Comparison of ENCODE assay signal across 18 cellular contexts in the genomic region with DNA sequence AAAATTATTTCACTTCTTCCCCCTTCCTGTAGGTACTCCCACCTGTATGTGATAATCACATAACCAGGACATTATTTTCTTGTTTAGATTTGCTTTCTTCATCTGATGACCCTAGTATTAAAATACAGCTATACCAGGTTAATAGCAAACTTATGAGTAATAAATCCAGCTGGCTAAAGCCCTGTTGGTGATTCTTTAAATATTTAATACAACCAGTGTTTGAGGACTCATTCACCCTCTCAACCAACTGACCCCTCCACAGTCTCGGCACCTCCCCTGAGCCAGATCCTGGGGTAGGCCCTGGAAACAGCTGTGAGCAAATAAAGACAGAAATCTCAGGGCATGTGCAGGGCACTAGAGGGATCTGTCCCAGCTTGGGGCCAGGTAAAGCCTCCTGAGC. TPM values are rescaled to one million over a fixed set of nuclear protein-coding genes. Genes with fewer than 3 reads are reported as not detected.
DNase-seq lines count a peak whose midpoint lies in the region; ATAC-seq and TF ChIP-seq lines count a peak whose summit lies in the region.
"Had no signal": no experiment of that assay in that cellular context is flagged by ENCODE, and none has a peak within 500 bp of the region (broad histone marks: within the 10 kb centered on the region; RNA-seq: fewer than 3 reads in every experiment).

No MANE protein-coding gene starts in this region.

- 0 out of 2 replicates have a peak overlapping the region, but pooled peaks have one; percentile 81 for H2AFZ ChIP-seq in GM23338

- no peaks in the 10 kb centered on the region for H3K79me2 ChIP-seq in GM23338 (replicated peaks; ENCODE audit: insufficient read depth)

- no peak for ATAC-seq in GM23338
- no peak for ATAC-seq in naive B cell (ENCODE audit: low read depth in 2 of 2)
- no peak for ATAC-seq in stimulated activated memory B cell treated with anti-CD40 and anti-IgM and Interleukin-4, amounts not matched to agents 10 μg/mL and 1 μg/mL and 100 μg/mL, for 72 hours
- no peak for ATAC-seq in GM19328 (IDR thresholded peaks at IDR 0.05; ENCODE audit: unreplicated experiment)

- no peaks in the 10 kb centered on the region for H3K27me3 ChIP-seq in GM23338 (ENCODE audit: insufficient read depth)
- H3K27me3 ChIP-seq in stomach, result no peaks in the 10 kb centered on the region

- peaks cover 5% of the 10 kb centered on the region; the same call in 1 of the 2 replicates for H3K9me2 ChIP-seq in GM23338 (ENCODE audit: insufficient read depth)

- no peaks in the 10 kb centered on the region; the same call in 2 of the 3 replicates for H3K4me1 Mint-ChIP-seq in GM23338
- peaks cover 22 to 30% (median 27%) of the 10 kb centered on the region in 3 donors for H3K4me1 Mint-ChIP-seq in naive B cell
- H3K4me1 Mint-ChIP-seq in stimulated activated memory B cell treated with anti-CD40 and anti-IgM and Interleukin-4, amounts not matched to agents 10 μg/mL and 1 μg/mL and 100 μg/mL, for 72 hours, result peaks cover 14% of the 10 kb centered on the region

- peaks cover 4% of the 10 kb centered on the region for H3K27me3 Mint-ChIP-seq in GM23338 (ENCODE audit: insufficient read depth, low read depth, poor library complexity)
- H3K27me3 Mint-ChIP-seq in naive B cell, result no peaks in the 10 kb centered on the region
- no peaks in the 10 kb centered on the region for H3K27me3 Mint-ChIP-seq in stimulated activated memory B cell treated with anti-CD40 and anti-IgM and Interleukin-4, amounts not matched to agents 10 μg/mL and 1 μg/mL and 100 μg/mL, for 72 hours

- no peak overlapping the region for H3K27ac Mint-ChIP-seq in GM23338
- H3K27ac Mint-ChIP-seq in naive B cell, result peak overlapping the region in 4 of 6 donors; percentile 60 to 89 (median 76)
- peak overlapping the region; percentile 38 for H3K27ac Mint-ChIP-seq in stimulated activated memory B cell treated with anti-CD40 and anti-IgM and Interleukin-4, amounts not matched to agents 10 μg/mL and 1 μg/mL and 100 μg/mL, for 72 hours
- H3K27ac Mint-ChIP-seq: CD4-positive, alpha-beta T cell had no signal

- intact Hi-C loops in stomach (cut with DNase I; ENCODE audit: low total_unique reads), result no loop called here

- TF ChIP-seq POLR2A in stomach (IDR thresholded peaks at IDR 0.05), result no peak

- H3K4me3 ChIP-seq in GM23338, result no peak overlapping the region
- H3K4me3 ChIP-seq in stomach, result no peak overlapping the region
- H3K4me3 ChIP-seq: HAP-1 had no signal

- H3F3A ChIP-seq in GM23338 (replicated peaks; ENCODE audit: low read depth), result no peaks in the 10 kb centered on the region

- 71 to 93% (median 83%) methylated on average over 1 of the region's 1 CpG for WGBS in stomach, 5 donors

- DNase-seq in GM23338 (ENCODE audit: low spot score) (no peak), kidney glomerular epithelial cell (lab: John Stamatoyannopoulos, UW) (peak; percentile 31), naive B cell (no peak), stomach (no peak), medulla oblongata (ENCODE audit: extremely low spot score) (no peak)
- no peak for DNase-seq in activated CD4-positive, CD25-positive, alpha-beta regulatory T cell (lab: John Stamatoyannopoulos, UW)
- DNase-seq: BE2C; C1 segment of cervical spinal cord; Caco-2; CD4-positive, alpha-beta T cell; DMS153; DMS79; GDM1 had no signal

- no peaks in the 10 kb centered on the region for H3K36me3 ChIP-seq in GM23338 (ENCODE audit: insufficient read depth)
- peaks cover 0 to 76% (median 49%) of the 10 kb centered on the region in 4 donors for H3K36me3 ChIP-seq in stomach
- H3K36me3 ChIP-seq: BE2C, HAP-1 had no signal

- H3K4me3 Mint-ChIP-seq in GM23338 (no peak overlapping the region), naive B cell (no peak overlapping the region)
- no peak overlapping the region for H3K4me3 Mint-ChIP-seq in stimulated activated memory B cell treated with anti-CD40 and anti-IgM and Interleukin-4, amounts not matched to agents 10 μg/mL and 1 μg/mL and 100 μg/mL, for 72 hours
- H3K4me3 Mint-ChIP-seq: CD4-positive, alpha-beta T cell had no signal

- no peaks in the 10 kb centered on the region for H4K20me1 ChIP-seq in GM23338 (replicated peaks; ENCODE audit: insufficient read depth)

- H3K36me3 Mint-ChIP-seq in GM23338 (ENCODE audit: low read depth), result no peaks in the 10 kb centered on the region
- peaks cover 54 to 57% of the 10 kb centered on the region in 2 donors for H3K36me3 Mint-ChIP-seq in naive B cell
- peaks cover 79% of the 10 kb centered on the region for H3K36me3 Mint-ChIP-seq in stimulated activated memory B cell treated with anti-CD40 and anti-IgM and Interleukin-4, amounts not matched to agents 10 μg/mL and 1 μg/mL and 100 μg/mL, for 72 hours

- TF ChIP-seq CTCF in GM23338 (conservative IDR thresholded peaks at IDR 0.05; ENCODE audit: low read depth in 2 of 2) (no peak), stomach (IDR thresholded peaks at IDR 0.05) (no peak)

- no peak overlapping the region for H3K4me2 ChIP-seq in GM23338

- no peaks in the 10 kb centered on the region for H3K9me3 ChIP-seq in stomach
- H3K9me3 ChIP-seq: BE2C, Caco-2, HAP-1 had no signal

- no peak for TF ChIP-seq EP300 in stomach (IDR thresholded peaks at IDR 0.05)

- no peaks in the 10 kb centered on the region for H3K4me1 ChIP-seq in GM23338 (ENCODE audit: insufficient read depth)
- H3K4me1 ChIP-seq in stomach, result no peaks in the 10 kb centered on the region
- H3K4me1 ChIP-seq: BE2C, Caco-2, HAP-1 had no signal

- H3K9me3 Mint-ChIP-seq in GM23338, result no peaks in the 10 kb centered on the region
- H3K9me3 Mint-ChIP-seq in naive B cell, result no peaks in the 10 kb centered on the region
- no peaks in the 10 kb centered on the region for H3K9me3 Mint-ChIP-seq in stimulated activated memory B cell treated with anti-CD40 and anti-IgM and Interleukin-4, amounts not matched to agents 10 μg/mL and 1 μg/mL and 100 μg/mL, for 72 hours
- H3K9me3 Mint-ChIP-seq: CD4-positive, alpha-beta T cell had no signal

- no peak overlapping the region for H3K27ac ChIP-seq in GM23338 (ENCODE audit: low read depth)
- H3K27ac ChIP-seq in stomach, result no peak overlapping the region

TF ChIP-seq in GM23338, 12 proteins besides CTCF, POLR2A, EP300 and RAD21 (continues in another document):
- TF ChIP-seq NANOG (IDR thresholded peaks at IDR 0.05; ENCODE audit: borderline replicate concordance) (no peak), ZNF331 (CRISPR knock-in tag; IDR thresholded peaks at IDR 0.05; ENCODE audit: low read depth) (no peak), EZH2phosphoT487 (IDR thresholded peaks at IDR 0.05; ENCODE audit: unreplicated experiment) (no peak), POLR2AphosphoS5 (IDR thresholded peaks at IDR 0.05; ENCODE audit: low read depth) (no peak), JUNB (IDR thresholded peaks at IDR 0.05; ENCODE audit: unreplicated experiment) (no peak), CREB1 (CRISPR knock-in tag; IDR thresholded peaks at IDR 0.05; ENCODE audit: low read depth) (no peak), STAT1 (IDR thresholded peaks at IDR 0.05; ENCODE audit: unreplicated experiment) (no peak)
- TF ChIP-seq, protein P1, sequence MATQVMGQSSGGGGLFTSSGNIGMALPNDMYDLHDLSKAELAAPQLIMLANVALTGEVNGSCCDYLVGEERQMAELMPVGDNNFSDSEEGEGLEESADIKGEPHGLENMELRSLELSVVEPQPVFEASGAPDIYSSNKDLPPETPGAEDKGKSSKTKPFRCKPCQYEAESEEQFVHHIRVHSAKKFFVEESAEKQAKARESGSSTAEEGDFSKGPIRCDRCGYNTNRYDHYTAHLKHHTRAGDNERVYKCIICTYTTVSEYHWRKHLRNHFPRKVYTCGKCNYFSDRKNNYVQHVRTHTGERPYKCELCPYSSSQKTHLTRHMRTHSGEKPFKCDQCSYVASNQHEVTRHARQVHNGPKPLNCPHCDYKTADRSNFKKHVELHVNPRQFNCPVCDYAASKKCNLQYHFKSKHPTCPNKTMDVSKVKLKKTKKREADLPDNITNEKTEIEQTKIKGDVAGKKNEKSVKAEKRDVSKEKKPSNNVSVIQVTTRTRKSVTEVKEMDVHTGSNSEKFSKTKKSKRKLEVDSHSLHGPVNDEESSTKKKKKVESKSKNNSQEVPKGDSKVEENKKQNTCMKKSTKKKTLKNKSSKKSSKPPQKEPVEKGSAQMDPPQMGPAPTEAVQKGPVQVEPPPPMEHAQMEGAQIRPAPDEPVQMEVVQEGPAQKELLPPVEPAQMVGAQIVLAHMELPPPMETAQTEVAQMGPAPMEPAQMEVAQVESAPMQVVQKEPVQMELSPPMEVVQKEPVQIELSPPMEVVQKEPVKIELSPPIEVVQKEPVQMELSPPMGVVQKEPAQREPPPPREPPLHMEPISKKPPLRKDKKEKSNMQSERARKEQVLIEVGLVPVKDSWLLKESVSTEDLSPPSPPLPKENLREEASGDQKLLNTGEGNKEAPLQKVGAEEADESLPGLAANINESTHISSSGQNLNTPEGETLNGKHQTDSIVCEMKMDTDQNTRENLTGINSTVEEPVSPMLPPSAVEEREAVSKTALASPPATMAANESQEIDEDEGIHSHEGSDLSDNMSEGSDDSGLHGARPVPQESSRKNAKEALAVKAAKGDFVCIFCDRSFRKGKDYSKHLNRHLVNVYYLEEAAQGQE (IDR thresholded peaks at IDR 0.05; ENCODE audit: unreplicated experiment), result no peak

RNA-seq across cellular contexts. Expression of a gene that starts 58.5 kb away (rescaled TPM):
- not detected in 2 replicates for total RNA-seq in GM23338 (2014; rRNA removed; shearing (Covaris generic))
- polyA plus RNA-seq in GM23338 (2016; fragmentation: Nextera tagmentation; extraction: Ambion mirVana) (0.11 and 0.40 TPM in 2 replicates), naive B cell (ENCODE audit: low read depth in 6 of 6) (100 to 1,000 TPM; 152 to 280 (median 196) TPM), stomach (10 to 100 TPM in 2 of 3 donors, 1 to 10 TPM in 1; 9.6 to 22.0 (median 20.2) TPM)
- total RNA-seq in stomach, result 10 to 100 TPM in 4 of 5 donors, 1 to 10 TPM in 1; 1.3 to 38.5 (median 25.2) TPM
- total RNA-seq: A172; CD4-positive, alpha-beta T cell; Daoy had no signal
